8 cellular contexts compared by ENCODE assay signal in the genomic region with DNA sequence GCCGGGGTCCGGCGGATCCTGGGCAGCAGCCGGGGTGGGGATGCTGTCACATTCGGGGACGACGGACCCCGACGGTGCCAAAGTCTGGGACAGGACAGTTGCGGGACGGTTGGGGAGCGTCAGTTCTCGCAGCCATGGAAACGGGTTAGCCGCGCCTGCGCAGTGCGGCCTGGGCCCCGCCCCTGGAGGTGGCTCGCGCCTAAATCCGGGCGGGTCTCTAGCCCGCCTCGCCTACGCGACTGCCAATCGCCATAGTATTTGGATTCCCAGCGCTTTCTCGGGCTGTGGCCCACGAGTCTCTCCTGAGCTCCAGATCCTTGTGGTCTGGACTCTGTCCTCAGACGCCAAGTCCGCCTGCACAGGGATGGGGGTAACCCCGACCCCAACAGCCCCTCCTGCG. TPM values are rescaled to one million over a fixed set of nuclear protein-coding genes. Genes with fewer than 3 reads are reported as not detected.
DNase-seq lines count a peak whose midpoint lies in the region; ATAC-seq and TF ChIP-seq lines count a peak whose summit lies in the region.

A gene (minus strand): TSS at position 147 of the 400 bp plus-strand sequence. CDS start 153 bp downstream, outside the sequence.

- peaks cover 40% of the 10 kb centered on the region for H3K4me1 Mint-ChIP-seq in activated CD4-positive, alpha-beta T cell treated with anti-CD3 and anti-CD28 coated beads, Interleukin-2, amount 10 ng/mL, durations not matched to agents 24 days and 14 days

- peaks cover 5 to 15% of the 10 kb centered on the region in 2 donors for H3K4me1 ChIP-seq in lung (ENCODE audit: control insufficient read depth in 2 of 2, insufficient read depth in 2 of 2, low read length in 2 of 2)

- intact Hi-C loops in activated CD4-positive, alpha-beta T cell treated with anti-CD3 and anti-CD28 coated beads, Interleukin-2, amount 10 ng/mL, durations not matched to agents 24 days and 14 days (cut with micrococcal nuclease) = no loop called here

- no peak for TF ChIP-seq CTCF in C4-2B (conservative IDR thresholded peaks at IDR 0.05)
- TF ChIP-seq CTCF in LNCaP clone FGC (IDR thresholded peaks at IDR 0.05; ENCODE audit: control insufficient read depth, extremely low read depth, insufficient read depth) = no peak
- no peak for TF ChIP-seq CTCF in lung (IDR thresholded peaks at IDR 0.05; ENCODE audit: control extremely low read depth, extremely low read depth)

- no peaks in the 10 kb centered on the region for H3K9me3 ChIP-seq in lung (ENCODE audit: control insufficient read depth in 2 of 2, insufficient read depth in 1 of 2, low read length in 1 of 2)

- no peaks in the 10 kb centered on the region for H3K27me3 Mint-ChIP-seq in activated CD4-positive, alpha-beta T cell treated with anti-CD3 and anti-CD28 coated beads, Interleukin-2, amount 10 ng/mL, durations not matched to agents 24 days and 14 days

- DNase-seq in LNCaP clone FGC (ENCODE audit: low read depth) (no peak), dermis blood vessel endothelial cell (peak; percentile 40), lung (ENCODE audit: low spot score) (peak; percentile 72), mucosa of gallbladder (ENCODE audit: low spot score) (no peak), G401 (ENCODE audit: low spot score) (no peak)
- DNase-seq in activated CD4-positive, alpha-beta T cell treated with anti-CD3 and anti-CD28 coated beads, Interleukin-2, amount 10 ng/mL, durations not matched to agents 24 days and 14 days = peak; percentile 95
- peak; percentile 64 to 66 for DNase-seq in stimulated activated CD8-positive, alpha-beta memory T cell treated with anti-CD3 and anti-CD28 coated beads, Interleukin-15, amount 100 ng/mL, for 48 hours (ENCODE audit: low read depth in 2 of 2)

- H3K36me3 Mint-ChIP-seq in activated CD4-positive, alpha-beta T cell treated with anti-CD3 and anti-CD28 coated beads, Interleukin-2, amount 10 ng/mL, durations not matched to agents 24 days and 14 days (ENCODE audit: low read depth) = peaks cover 20% of the 10 kb centered on the region

- ATAC-seq in lung (ENCODE audit: insufficient read depth, low FRiP score) = no peak

- WGBS in lung, 2 donors = 3 to 15% methylated on average over 33 to 35 of the region's 35 CpGs

- H3K36me3 ChIP-seq in lung (ENCODE audit: control insufficient read depth in 2 of 2, insufficient read depth in 2 of 2, low read length in 2 of 2) = peaks cover 0 to 8% of the 10 kb centered on the region in 2 donors

- H3K4me3 Mint-ChIP-seq in activated CD4-positive, alpha-beta T cell treated with anti-CD3 and anti-CD28 coated beads, Interleukin-2, amount 10 ng/mL, durations not matched to agents 24 days and 14 days = peak within 1 kb of the TSS; percentile 79

- H3K27ac ChIP-seq in C4-2B (peak within 1 kb of the TSS; percentile 60), lung (ENCODE audit: low read depth in 1 of 2, low read length in 1 of 2) (peak within 1 kb of the TSS in 1 of 2 donors; percentile 18)

- H3K4me3 ChIP-seq in LNCaP clone FGC (ENCODE audit: low read depth, low read length) (peak within 1 kb of the TSS; percentile 52), lung (no peak within 1 kb of the TSS)

- no peaks in the 10 kb centered on the region for H3K27me3 ChIP-seq in lung (ENCODE audit: control insufficient read depth, insufficient read depth)

- H3K27ac Mint-ChIP-seq in activated CD4-positive, alpha-beta T cell treated with anti-CD3 and anti-CD28 coated beads, Interleukin-2, amount 10 ng/mL, durations not matched to agents 24 days and 14 days = peak within 1 kb of the TSS; percentile 57

- in situ Hi-C loops in G401 (cut with HindIII; ENCODE audit: low sequenced_read_pairs) = no loop called here

- no peaks in the 10 kb centered on the region for H3K9me3 Mint-ChIP-seq in activated CD4-positive, alpha-beta T cell treated with anti-CD3 and anti-CD28 coated beads, Interleukin-2, amount 10 ng/mL, durations not matched to agents 24 days and 14 days

RNA-seq across cellular contexts. Expression of the gene that starts here (rescaled TPM):
- total RNA-seq in activated CD4-positive, alpha-beta T cell treated with anti-CD3 and anti-CD28 coated beads, Interleukin-2, amount 10 ng/mL, durations not matched to agents 24 days and 14 days = 1.2 and 1.3 TPM in 2 replicates
- total RNA-seq in dermis blood vessel endothelial cell = 0.05 TPM in 1 of 2 replicates, not detected in the other
- 100 to 1,000 TPM in 1 of 2 donors, 10 to 100 TPM in 1; 70.8 to 117 TPM for total RNA-seq in lung
- 10 to 100 TPM; 31.4 to 54.1 TPM for polyA plus RNA-seq in lung
- total RNA-seq in mucosa of gallbladder = 2.2 TPM
- total RNA-seq in G401 (2014; rRNA removed; shearing (Covaris generic)) = 10.1 TPM in 1 of 2 replicates, not detected in the other

Comparison
In these comparisons a context has a peak if more than half of its experiments do, and no peak if none do; other contexts are left out.
1. Peak in DNase-seq in dermis blood vessel endothelial cell; RNA of the gene not detected or under 1 TPM.
2. DNase-seq: peak in activated CD4-positive, alpha-beta T cell treated with anti-CD3 and anti-CD28 coated beads, Interleukin-2, amount 10 ng/mL, durations not matched to agents 24 days and 14 days (single experiment), lung (single experiment) and stimulated activated CD8-positive, alpha-beta memory T cell treated with anti-CD3 and anti-CD28 coated beads, Interleukin-15, amount 100 ng/mL, for 48 hours (2 of 2); none in LNCaP clone FGC (single experiment), mucosa of gallbladder (single experiment) and G401 (single experiment).